ENCODE assay signal across 13 cellular contexts in the genomic region with DNA sequence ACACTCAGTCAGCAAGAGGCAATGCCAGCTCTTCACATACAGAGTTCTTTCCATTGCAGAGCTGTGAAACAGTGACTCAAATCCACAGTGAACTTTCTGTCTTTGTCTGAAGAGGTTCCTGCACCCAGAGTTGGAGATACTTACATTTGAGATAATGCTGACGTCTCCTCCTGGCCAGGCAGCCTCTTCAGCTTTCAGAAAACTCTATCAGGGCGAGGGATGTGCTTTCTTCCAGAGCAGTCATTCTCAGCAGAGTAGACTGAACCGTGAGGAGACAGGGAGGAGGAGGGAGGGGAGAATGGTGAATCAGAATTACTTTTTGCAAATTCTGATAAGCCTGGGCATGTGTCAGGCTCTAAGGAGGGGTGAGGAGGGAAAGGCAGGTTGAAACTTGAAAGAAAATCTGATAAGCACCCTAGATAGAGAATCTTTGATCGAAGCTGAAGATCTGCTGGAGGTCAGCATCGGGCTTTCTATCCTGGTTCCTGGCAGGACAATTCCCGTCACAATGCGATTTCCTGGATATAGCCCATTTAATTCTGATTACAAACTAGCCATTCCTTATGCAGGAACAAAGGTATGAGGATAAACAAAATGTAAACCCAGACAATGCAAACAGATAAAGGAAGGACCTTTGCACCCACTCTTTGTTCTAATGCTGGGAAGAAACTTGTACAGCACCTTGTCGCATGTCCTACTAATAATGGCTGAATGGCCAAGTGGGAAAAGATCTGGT. TPM values are rescaled to one million over a fixed set of nuclear protein-coding genes. Genes with fewer than 3 reads are reported as not detected.
DNase-seq lines count a peak whose midpoint lies in the region; ATAC-seq and TF ChIP-seq lines count a peak whose summit lies in the region.
"Had no signal": no experiment of that assay in that cellular context is flagged by ENCODE, and none has a peak within 500 bp of the region (broad histone marks: within the 10 kb centered on the region; RNA-seq: fewer than 3 reads in every experiment).

No MANE protein-coding gene starts in this region.

- 35% methylated on average over 8 of the region's 8 CpGs for WGBS in hepatocyte (ENCODE audit: low lambda C conversion rate, missing lambda C conversion rate)

- H3K9me3 ChIP-seq in right atrium auricular region, result no peaks in the 10 kb centered on the region
- no peaks in the 10 kb centered on the region for H3K9me3 ChIP-seq in hepatocyte (ENCODE audit: low read depth)
- H3K9me3 ChIP-seq: BE2C, gastroesophageal sphincter had no signal

- peaks cover 4% of the 10 kb centered on the region for H3K27me3 Mint-ChIP-seq in type B pancreatic cell
- H3K27me3 Mint-ChIP-seq: activated B cell treated with CpG ODN at 0.5 μM for 24 hours had no signal

- H3K4me1 ChIP-seq in right atrium auricular region, result no peaks in the 10 kb centered on the region
- peaks cover 16% of the 10 kb centered on the region for H3K4me1 ChIP-seq in hepatocyte (ENCODE audit: insufficient read depth)
- H3K4me1 ChIP-seq: BE2C, gastroesophageal sphincter had no signal

- H3K79me2 ChIP-seq in hepatocyte, result no peaks in the 10 kb centered on the region

- H2AFZ ChIP-seq in hepatocyte, result no peak overlapping the region

- ATAC-seq in left cardiac atrium, result peak; percentile 44 to 91
- no peak for ATAC-seq in GM21737 (IDR thresholded peaks at IDR 0.05; ENCODE audit: unreplicated experiment)
- ATAC-seq: gastroesophageal sphincter had no signal

- H3K4me1 Mint-ChIP-seq in type B pancreatic cell (ENCODE audit: unreplicated experiment), result peaks cover 5% of the 10 kb centered on the region
- H3K4me1 Mint-ChIP-seq: activated B cell treated with CpG ODN at 0.5 μM for 24 hours had no signal

- TF ChIP-seq CTCF in right atrium auricular region (IDR thresholded peaks at IDR 0.05) (no peak), VCaP (conservative IDR thresholded peaks at IDR 0.05) (no peak), hepatocyte (IDR thresholded peaks at IDR 0.05; ENCODE audit: poor library complexity) (no peak), type B pancreatic cell (conservative IDR thresholded peaks at IDR 0.05) (no peak)

- no peaks in the 10 kb centered on the region for H4K20me1 ChIP-seq in hepatocyte (ENCODE audit: insufficient read depth, poor library complexity, severe bottlenecking)

- H3K27ac Mint-ChIP-seq in type B pancreatic cell, result peak overlapping the region; percentile 23
- H3K27ac Mint-ChIP-seq: activated B cell treated with CpG ODN at 0.5 μM for 24 hours had no signal

- DNase-seq in left cardiac atrium (no peak), right atrium auricular region (ENCODE audit: low spot score) (no peak), hepatocyte (ENCODE audit: low spot score) (peak; percentile 57), type B pancreatic cell (ENCODE audit: extremely low spot score, unreplicated experiment) (no peak), NCI-H1105 treated with DMSO at 0.1 percent for 48 hours (lab: John Stamatoyannopoulos, UW) (no peak)
- DNase-seq in activated CD4-positive, alpha-beta T cell treated with anti-CD3 and anti-CD28 coated beads, Interleukin-2, amount 50 U/mL, for 1 hour, result no peak
- DNase-seq: activated B cell treated with CpG ODN at 0.5 μM for 24 hours, BE2C, occipital lobe, SIG-M5 had no signal

- H3K9me3 Mint-ChIP-seq in type B pancreatic cell, result no peaks in the 10 kb centered on the region

- H3K36me3 ChIP-seq in right atrium auricular region, result no peaks in the 10 kb centered on the region
- no peaks in the 10 kb centered on the region for H3K36me3 ChIP-seq in hepatocyte (replicated peaks; ENCODE audit: insufficient read depth, low read depth)
- H3K36me3 ChIP-seq: BE2C, gastroesophageal sphincter had no signal

- H3K9me2 ChIP-seq in hepatocyte (replicated peaks; ENCODE audit: insufficient read depth), result no peaks in the 10 kb centered on the region

- H3K4me2 ChIP-seq in hepatocyte, result peak overlapping the region; percentile 64

- intact Hi-C loops in left cardiac atrium (cut with DNase I), result no loop called here

- no peaks in the 10 kb centered on the region for H3K36me3 Mint-ChIP-seq in type B pancreatic cell

- no peak overlapping the region for H3K4me3 ChIP-seq in right atrium auricular region
- no peak overlapping the region for H3K4me3 ChIP-seq in hepatocyte
- H3K4me3 ChIP-seq: gastroesophageal sphincter had no signal

- no peak overlapping the region for H3K27ac ChIP-seq in right atrium auricular region
- peak overlapping the region; percentile 25; the same call in 1 of the 2 replicates for H3K27ac ChIP-seq in VCaP
- H3K27ac ChIP-seq in hepatocyte, result peak overlapping the region; percentile 63

- H3K4me3 Mint-ChIP-seq in type B pancreatic cell, result no peak overlapping the region
- H3K4me3 Mint-ChIP-seq: activated B cell treated with CpG ODN at 0.5 μM for 24 hours had no signal

- no peaks in the 10 kb centered on the region for H3K27me3 ChIP-seq in right atrium auricular region
- no peaks in the 10 kb centered on the region for H3K27me3 ChIP-seq in hepatocyte
- H3K27me3 ChIP-seq: BE2C, gastroesophageal sphincter had no signal

RNA-seq across cellular contexts. Expression of a gene that starts 18.9 kb away (rescaled TPM):
- total RNA-seq in left cardiac atrium (10 to 100 TPM; 70.6 to 86.8 TPM), right atrium auricular region (100 to 1,000 TPM in 1 of 2 donors, 10 to 100 TPM in 1; 95.1 to 112 TPM), hepatocyte (57.3 and 72.8 TPM in 2 replicates), type B pancreatic cell (ENCODE audit: low replicate concordance) (12.4 and 65.6 TPM in 2 replicates)
- 53.8 and 58.8 TPM in 2 replicates for polyA plus RNA-seq in hepatocyte

RNA-seq across cellular contexts. Expression of a gene that starts 58.5 kb away (rescaled TPM):
- total RNA-seq in left cardiac atrium (10 to 100 TPM; 20.6 to 25.0 TPM), right atrium auricular region (10 to 100 TPM; 22.7 to 39.7 TPM), hepatocyte (13.4 and 15.5 TPM in 2 replicates), type B pancreatic cell (ENCODE audit: low replicate concordance) (16.0 and 24.6 TPM in 2 replicates)
- 12.2 and 13.0 TPM in 2 replicates for polyA plus RNA-seq in hepatocyte

Comparison
In these comparisons a context has a peak if more than half of its experiments do, and no peak if none do; other contexts are left out.
1. H3K27ac ChIP-seq: peak in VCaP (single experiment) and hepatocyte (single experiment); none in right atrium auricular region (0 of 2).